Comparison of ENCODE assay signal across 8 cellular contexts in the genomic region with DNA sequence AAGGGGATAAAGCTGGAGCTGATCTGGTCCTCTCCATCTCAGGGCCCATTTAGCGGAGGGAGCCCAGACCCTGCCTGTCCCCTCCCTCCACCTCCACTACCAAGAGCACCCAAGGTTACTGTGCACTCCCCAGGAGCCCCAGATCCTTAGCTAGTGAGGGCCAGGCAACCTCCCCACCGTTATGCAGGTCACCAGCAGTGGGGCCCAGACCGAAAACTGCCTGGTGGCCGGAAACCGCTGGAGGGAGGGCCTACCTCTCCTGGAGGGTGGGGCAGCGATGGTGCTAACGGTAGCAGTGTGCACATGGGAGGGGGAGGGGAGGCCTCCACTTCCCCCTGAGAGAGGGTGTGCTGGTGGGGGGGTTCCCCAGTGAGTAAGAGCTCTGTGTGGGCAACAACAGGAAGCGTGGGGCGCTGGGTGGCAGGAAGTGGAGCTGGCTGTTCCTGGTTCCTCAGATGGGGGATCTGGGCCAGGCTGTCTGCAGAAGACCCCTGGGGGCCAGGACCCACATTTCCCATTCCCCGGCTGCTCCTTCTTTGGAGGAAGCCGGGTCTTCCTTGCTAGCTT. TPM values are rescaled to one million over a fixed set of nuclear protein-coding genes. Genes with fewer than 3 reads are reported as not detected.
DNase-seq lines count a peak whose midpoint lies in the region; ATAC-seq, FAIRE-seq and TF ChIP-seq lines count a peak whose summit lies in the region.

No MANE protein-coding gene starts in this region.

- peak; percentile 97 for FAIRE-seq in GM12891 (lab: Jason Lieb, UNC)

- ATAC-seq in HG02885 (IDR thresholded peaks at IDR 0.05; ENCODE audit: poor library complexity, unreplicated experiment), result peak; percentile 55
- ATAC-seq in left colon, result peak; percentile 48

- intact Hi-C loops in left colon (cut with DNase I, micrococcal nuclease), result no loop called here

- peak; percentile 94 for TF ChIP-seq POLR2A in GM12891 (IDR thresholded peaks at IDR 0.05; ENCODE audit: low read depth, low read length)
- peak; percentile 90 for TF ChIP-seq POLR2A in Raji (IDR thresholded peaks at IDR 0.05; ENCODE audit: insufficient read depth, low read depth, low read length)

- DNase-seq in GM12891 (ENCODE audit: insufficient read length, low spot score) (peak; percentile 78), left colon (peak; percentile 87), NCI-H69 (lab: John Stamatoyannopoulos, UW) (no peak), NCI-H187 (lab: John Stamatoyannopoulos, UW) (no peak)
- peak; percentile 95 for DNase-seq in activated naive CD4-positive, alpha-beta T cell treated with Interleukin-2 at 50 U/mL for 16 hours
- peak; percentile 89 for DNase-seq in stimulated activated CD8-positive, alpha-beta memory T cell treated with anti-CD3 and anti-CD28 coated beads, Interleukin-15, amount 100 ng/mL, for 1 hour (ENCODE audit: low read depth)

TF ChIP-seq in GM12891, 5 proteins besides CTCF, POLR2A, EP300 and RAD21:
- TF ChIP-seq PAX5 (IDR thresholded peaks at IDR 0.05; ENCODE audit: insufficient read depth, low read length, severe bottlenecking) (peak; percentile 43), TAF1 (IDR thresholded peaks at IDR 0.05; ENCODE audit: low read depth, low read length) (peak; percentile 87), POLR2AphosphoS5 (IDR thresholded peaks at IDR 0.05; ENCODE audit: low read depth, low read length) (peak; percentile 96), SPI1 (IDR thresholded peaks at IDR 0.05; ENCODE audit: low read depth, low read length) (peak; percentile 85), POU2F2 (IDR thresholded peaks at IDR 0.05; ENCODE audit: low read depth, low read length) (peak; percentile 56; the same call in 1 of the 2 replicates)

RNA-seq across cellular contexts. Expression of gene FMNL1, which starts 4.4 kb away (rescaled TPM):
- 49.2 TPM for polyA plus RNA-seq in GM12891 (2012; ENCODE audit: low read depth, missing spikeins)
- 10 to 100 TPM in 1 of 2 donors, 1 to 10 TPM in 1; 5.4 to 12.2 TPM for total RNA-seq in left colon

RNA-seq across cellular contexts. Expression of gene SPATA32, which starts 35.8 kb away (rescaled TPM):
- polyA plus RNA-seq in GM12891 (2012; ENCODE audit: low read depth, missing spikeins), result 0.35 TPM
- not detected for total RNA-seq in left colon

Comparison
In these comparisons a context has a peak if more than half of its experiments do, and no peak if none do; other contexts are left out.
1. DNase-seq: peak in GM12891 (single experiment), activated naive CD4-positive, alpha-beta T cell treated with Interleukin-2 at 50 U/mL for 16 hours (single experiment), left colon (2 of 2) and stimulated activated CD8-positive, alpha-beta memory T cell treated with anti-CD3 and anti-CD28 coated beads, Interleukin-15, amount 100 ng/mL, for 1 hour (single experiment); none in NCI-H69 (single experiment) and NCI-H187 (0 of 2).